Comparison of ENCODE assay signal across 1 cellular context in the genomic region with DNA sequence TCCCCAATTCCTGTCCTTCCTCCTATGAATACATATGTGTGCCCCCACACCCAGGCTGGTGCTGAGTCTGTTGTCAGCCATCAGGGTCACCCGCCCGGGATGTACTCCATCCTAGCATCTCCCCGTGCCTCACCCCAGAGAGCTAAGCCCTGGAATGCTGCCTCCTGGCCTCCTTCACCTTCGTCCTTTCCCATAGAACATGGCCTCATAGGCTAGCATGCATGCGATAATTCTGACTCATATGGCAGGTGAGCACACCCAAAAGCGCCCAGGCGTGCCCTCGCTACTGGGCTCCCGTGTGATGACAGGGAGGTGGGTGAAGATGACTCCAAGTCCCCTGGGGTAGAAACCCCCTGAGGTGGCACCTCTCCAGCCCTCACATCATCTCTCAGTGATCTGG.
TF ChIP-seq lines count a peak whose summit lies in the region.

No MANE protein-coding gene starts in this region.

TF ChIP-seq in SK-N-SH, 30 proteins besides CTCF, POLR2A, EP300 and RAD21 (continued from another document):
- TF ChIP-seq NFIC (IDR thresholded peaks at IDR 0.05; ENCODE audit: borderline replicate concordance) (no peak), IRF3 (IDR thresholded peaks at IDR 0.05; ENCODE audit: low read depth, low read length) (no peak), RCOR1 (IDR thresholded peaks at IDR 0.05; ENCODE audit: low read length) (no peak), NRF1 (IDR thresholded peaks at IDR 0.05; ENCODE audit: low read depth, low read length) (no peak), FOXJ3 (CRISPR knock-in tag; IDR thresholded peaks at IDR 0.05) (no peak), JUND (IDR thresholded peaks at IDR 0.05) (no peak), CHD2 (IDR thresholded peaks at IDR 0.05; ENCODE audit: low read length, partially characterized antibody) (no peak), GABPA (IDR thresholded peaks at IDR 0.05; ENCODE audit: low read depth) (no peak), RFX5 (IDR thresholded peaks at IDR 0.05; ENCODE audit: low read length) (no peak), SMC3 (IDR thresholded peaks at IDR 0.05; ENCODE audit: low read depth, low read length) (no peak), GATA2 (CRISPR knock-in tag; IDR thresholded peaks at IDR 0.05) (no peak)
- TF ChIP-seq, protein P1, sequence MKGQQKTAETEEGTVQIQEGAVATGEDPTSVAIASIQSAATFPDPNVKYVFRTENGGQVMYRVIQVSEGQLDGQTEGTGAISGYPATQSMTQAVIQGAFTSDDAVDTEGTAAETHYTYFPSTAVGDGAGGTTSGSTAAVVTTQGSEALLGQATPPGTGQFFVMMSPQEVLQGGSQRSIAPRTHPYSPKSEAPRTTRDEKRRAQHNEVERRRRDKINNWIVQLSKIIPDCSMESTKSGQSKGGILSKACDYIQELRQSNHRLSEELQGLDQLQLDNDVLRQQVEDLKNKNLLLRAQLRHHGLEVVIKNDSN (IDR thresholded peaks at IDR 0.05; ENCODE audit: borderline replicate concordance, low read depth) = no peak
- TF ChIP-seq, protein P2, sequence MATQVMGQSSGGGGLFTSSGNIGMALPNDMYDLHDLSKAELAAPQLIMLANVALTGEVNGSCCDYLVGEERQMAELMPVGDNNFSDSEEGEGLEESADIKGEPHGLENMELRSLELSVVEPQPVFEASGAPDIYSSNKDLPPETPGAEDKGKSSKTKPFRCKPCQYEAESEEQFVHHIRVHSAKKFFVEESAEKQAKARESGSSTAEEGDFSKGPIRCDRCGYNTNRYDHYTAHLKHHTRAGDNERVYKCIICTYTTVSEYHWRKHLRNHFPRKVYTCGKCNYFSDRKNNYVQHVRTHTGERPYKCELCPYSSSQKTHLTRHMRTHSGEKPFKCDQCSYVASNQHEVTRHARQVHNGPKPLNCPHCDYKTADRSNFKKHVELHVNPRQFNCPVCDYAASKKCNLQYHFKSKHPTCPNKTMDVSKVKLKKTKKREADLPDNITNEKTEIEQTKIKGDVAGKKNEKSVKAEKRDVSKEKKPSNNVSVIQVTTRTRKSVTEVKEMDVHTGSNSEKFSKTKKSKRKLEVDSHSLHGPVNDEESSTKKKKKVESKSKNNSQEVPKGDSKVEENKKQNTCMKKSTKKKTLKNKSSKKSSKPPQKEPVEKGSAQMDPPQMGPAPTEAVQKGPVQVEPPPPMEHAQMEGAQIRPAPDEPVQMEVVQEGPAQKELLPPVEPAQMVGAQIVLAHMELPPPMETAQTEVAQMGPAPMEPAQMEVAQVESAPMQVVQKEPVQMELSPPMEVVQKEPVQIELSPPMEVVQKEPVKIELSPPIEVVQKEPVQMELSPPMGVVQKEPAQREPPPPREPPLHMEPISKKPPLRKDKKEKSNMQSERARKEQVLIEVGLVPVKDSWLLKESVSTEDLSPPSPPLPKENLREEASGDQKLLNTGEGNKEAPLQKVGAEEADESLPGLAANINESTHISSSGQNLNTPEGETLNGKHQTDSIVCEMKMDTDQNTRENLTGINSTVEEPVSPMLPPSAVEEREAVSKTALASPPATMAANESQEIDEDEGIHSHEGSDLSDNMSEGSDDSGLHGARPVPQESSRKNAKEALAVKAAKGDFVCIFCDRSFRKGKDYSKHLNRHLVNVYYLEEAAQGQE (IDR thresholded peaks at IDR 0.05; ENCODE audit: low read depth, low read length) = no peak
